Comparison of ENCODE assay signal across 9 cellular contexts in the genomic region with DNA sequence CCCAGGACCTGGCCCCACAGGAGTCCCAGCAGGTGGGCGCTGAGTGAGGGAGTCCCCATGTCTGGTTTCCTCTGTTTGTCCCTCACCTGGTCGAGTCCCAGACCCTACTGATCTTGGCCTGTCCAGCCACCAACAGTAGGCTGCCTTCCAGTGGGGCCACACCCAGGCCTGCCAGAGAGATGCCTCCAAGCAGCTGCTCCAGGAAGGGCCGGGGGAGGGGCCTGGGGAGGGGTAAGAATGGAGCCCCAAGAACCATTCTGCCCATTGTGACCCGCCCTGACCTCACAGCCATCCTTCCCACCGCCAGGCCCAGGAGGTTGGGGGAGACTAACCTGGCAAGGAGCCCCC.
DNase-seq lines count a peak whose midpoint lies in the region; TF ChIP-seq lines count a peak whose summit lies in the region.
"Had no signal": no experiment of that assay in that cellular context is flagged by ENCODE, and none has a peak within 500 bp of the region (broad histone marks: within the 10 kb centered on the region; RNA-seq: fewer than 3 reads in every experiment).

No MANE protein-coding gene starts in this region.

- no peaks in the 10 kb centered on the region for H3K79me2 ChIP-seq in SU-DHL-6 (ENCODE audit: insufficient read depth, low read length)

- no peak for TF ChIP-seq CTCF in GM06990 (IDR thresholded peaks at IDR 0.05; ENCODE audit: insufficient read depth, low read length, poor library complexity, severe bottlenecking)
- TF ChIP-seq CTCF in SU-DHL-6 (IDR thresholded peaks at IDR 0.05; ENCODE audit: insufficient read depth, low read length, poor library complexity, severe bottlenecking), result no peak
- TF ChIP-seq CTCF in fibroblast of mammary gland (conservative IDR thresholded peaks at IDR 0.05; ENCODE audit: control insufficient read depth, insufficient read depth, low read depth, low read length), result no peak

- peak overlapping the region; percentile 37 for H3K4me2 ChIP-seq in SU-DHL-6 (ENCODE audit: low read depth, low read length, poor library complexity, severe bottlenecking)

- DNase-seq in GM06990 (ENCODE audit: extremely low read depth, insufficient read length) (no peak), fibroblast of mammary gland (ENCODE audit: low read depth) (no peak), skeletal muscle cell (ENCODE audit: low read depth) (no peak), SIG-M5 (lab: John Stamatoyannopoulos, UW) (no peak), superior temporal gyrus (ENCODE audit: extremely low spot score) (no peak), medulla oblongata (ENCODE audit: extremely low spot score) (no peak), NCI-H1417 treated with DMSO at 0.1 percent for 48 hours (lab: John Stamatoyannopoulos, UW) (no peak)
- DNase-seq: activated CD4-positive, CD25-positive, alpha-beta regulatory T cell had no signal

- peak overlapping the region; percentile 48; the same call in 1 of the 2 replicates for H3K9ac ChIP-seq in SU-DHL-6 (ENCODE audit: low read length)

- H2AFZ ChIP-seq in SU-DHL-6 (ENCODE audit: low read depth, low read length, severe bottlenecking), result peak overlapping the region; percentile 68

- peak overlapping the region; percentile 85 for H3K4me3 ChIP-seq in GM06990 (replicated peaks; ENCODE audit: low read depth, low read length)
- no peak overlapping the region for H3K4me3 ChIP-seq in SU-DHL-6 (ENCODE audit: insufficient read depth, low read length, poor library complexity, severe bottlenecking)
- peak overlapping the region; percentile 61 for H3K4me3 ChIP-seq in fibroblast of mammary gland (ENCODE audit: control insufficient read depth, low read depth, low read length)
- peak overlapping the region; percentile 52 for H3K4me3 ChIP-seq in skeletal muscle cell (ENCODE audit: low read depth, low read length)

- H3K27me3 ChIP-seq in GM06990 (replicated peaks; ENCODE audit: control insufficient read depth, insufficient read depth, low read length) (no peaks in the 10 kb centered on the region), SU-DHL-6 (ENCODE audit: low read length) (no peaks in the 10 kb centered on the region)

- H3K27ac ChIP-seq in SU-DHL-6 (ENCODE audit: low read depth, low read length), result no peak overlapping the region

- H4K20me1 ChIP-seq in SU-DHL-6 (ENCODE audit: low read depth, low read length), result no peaks in the 10 kb centered on the region

- H3K9me2 ChIP-seq in SU-DHL-6 (replicated peaks; ENCODE audit: insufficient read depth, low read length), result no peaks in the 10 kb centered on the region

- H3K9me3 ChIP-seq in SU-DHL-6 (ENCODE audit: insufficient read depth, low read length), result no peaks in the 10 kb centered on the region

- H3K36me3 ChIP-seq in GM06990 (ENCODE audit: control insufficient read depth, insufficient read depth, low read length) (peaks cover 11% of the 10 kb centered on the region), SU-DHL-6 (ENCODE audit: low read length) (no peaks in the 10 kb centered on the region)

- H3F3A ChIP-seq in SU-DHL-6 (ENCODE audit: insufficient read depth), result no peaks in the 10 kb centered on the region
